ENCODE assay signal across 1 cellular context in the genomic region with DNA sequence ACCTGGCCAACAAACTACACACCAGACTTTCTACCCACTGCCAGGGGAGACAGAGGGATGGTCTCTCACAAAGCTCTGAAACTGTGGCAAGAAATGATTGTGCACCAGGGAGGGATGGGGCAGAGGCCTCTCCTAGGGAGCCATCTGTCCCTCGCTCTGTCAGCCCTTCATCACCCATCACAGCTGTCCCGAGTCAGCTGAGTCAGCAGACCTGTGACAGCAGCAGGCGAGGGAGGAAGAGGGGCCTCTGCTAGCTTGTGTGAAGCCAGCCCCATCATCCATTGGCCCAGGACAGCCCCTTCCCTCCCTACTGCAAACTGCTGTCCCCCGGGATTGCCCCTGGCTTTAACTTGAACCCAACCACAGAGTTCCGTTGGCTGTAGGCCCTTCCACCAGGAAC.
TF ChIP-seq lines count a peak whose summit lies in the region.

No MANE protein-coding gene starts in this region.

TF ChIP-seq in K562, 482 proteins besides CTCF, POLR2A, EP300 and RAD21 (continued from another document and continues in another):
- TF ChIP-seq, protein P1, sequence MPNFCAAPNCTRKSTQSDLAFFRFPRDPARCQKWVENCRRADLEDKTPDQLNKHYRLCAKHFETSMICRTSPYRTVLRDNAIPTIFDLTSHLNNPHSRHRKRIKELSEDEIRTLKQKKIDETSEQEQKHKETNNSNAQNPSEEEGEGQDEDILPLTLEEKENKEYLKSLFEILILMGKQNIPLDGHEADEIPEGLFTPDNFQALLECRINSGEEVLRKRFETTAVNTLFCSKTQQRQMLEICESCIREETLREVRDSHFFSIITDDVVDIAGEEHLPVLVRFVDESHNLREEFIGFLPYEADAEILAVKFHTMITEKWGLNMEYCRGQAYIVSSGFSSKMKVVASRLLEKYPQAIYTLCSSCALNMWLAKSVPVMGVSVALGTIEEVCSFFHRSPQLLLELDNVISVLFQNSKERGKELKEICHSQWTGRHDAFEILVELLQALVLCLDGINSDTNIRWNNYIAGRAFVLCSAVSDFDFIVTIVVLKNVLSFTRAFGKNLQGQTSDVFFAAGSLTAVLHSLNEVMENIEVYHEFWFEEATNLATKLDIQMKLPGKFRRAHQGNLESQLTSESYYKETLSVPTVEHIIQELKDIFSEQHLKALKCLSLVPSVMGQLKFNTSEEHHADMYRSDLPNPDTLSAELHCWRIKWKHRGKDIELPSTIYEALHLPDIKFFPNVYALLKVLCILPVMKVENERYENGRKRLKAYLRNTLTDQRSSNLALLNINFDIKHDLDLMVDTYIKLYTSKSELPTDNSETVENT (CRISPR knock-in tag; IDR thresholded peaks at IDR 0.05), result no peak
- no peak for TF ChIP-seq CREM (IDR thresholded peaks at IDR 0.05; ENCODE audit: low read depth)
- no peak for TF ChIP-seq ZSCAN29 (IDR thresholded peaks at IDR 0.05)
- no peak for TF ChIP-seq BRD4 (IDR thresholded peaks at IDR 0.05)
- TF ChIP-seq, protein P2, sequence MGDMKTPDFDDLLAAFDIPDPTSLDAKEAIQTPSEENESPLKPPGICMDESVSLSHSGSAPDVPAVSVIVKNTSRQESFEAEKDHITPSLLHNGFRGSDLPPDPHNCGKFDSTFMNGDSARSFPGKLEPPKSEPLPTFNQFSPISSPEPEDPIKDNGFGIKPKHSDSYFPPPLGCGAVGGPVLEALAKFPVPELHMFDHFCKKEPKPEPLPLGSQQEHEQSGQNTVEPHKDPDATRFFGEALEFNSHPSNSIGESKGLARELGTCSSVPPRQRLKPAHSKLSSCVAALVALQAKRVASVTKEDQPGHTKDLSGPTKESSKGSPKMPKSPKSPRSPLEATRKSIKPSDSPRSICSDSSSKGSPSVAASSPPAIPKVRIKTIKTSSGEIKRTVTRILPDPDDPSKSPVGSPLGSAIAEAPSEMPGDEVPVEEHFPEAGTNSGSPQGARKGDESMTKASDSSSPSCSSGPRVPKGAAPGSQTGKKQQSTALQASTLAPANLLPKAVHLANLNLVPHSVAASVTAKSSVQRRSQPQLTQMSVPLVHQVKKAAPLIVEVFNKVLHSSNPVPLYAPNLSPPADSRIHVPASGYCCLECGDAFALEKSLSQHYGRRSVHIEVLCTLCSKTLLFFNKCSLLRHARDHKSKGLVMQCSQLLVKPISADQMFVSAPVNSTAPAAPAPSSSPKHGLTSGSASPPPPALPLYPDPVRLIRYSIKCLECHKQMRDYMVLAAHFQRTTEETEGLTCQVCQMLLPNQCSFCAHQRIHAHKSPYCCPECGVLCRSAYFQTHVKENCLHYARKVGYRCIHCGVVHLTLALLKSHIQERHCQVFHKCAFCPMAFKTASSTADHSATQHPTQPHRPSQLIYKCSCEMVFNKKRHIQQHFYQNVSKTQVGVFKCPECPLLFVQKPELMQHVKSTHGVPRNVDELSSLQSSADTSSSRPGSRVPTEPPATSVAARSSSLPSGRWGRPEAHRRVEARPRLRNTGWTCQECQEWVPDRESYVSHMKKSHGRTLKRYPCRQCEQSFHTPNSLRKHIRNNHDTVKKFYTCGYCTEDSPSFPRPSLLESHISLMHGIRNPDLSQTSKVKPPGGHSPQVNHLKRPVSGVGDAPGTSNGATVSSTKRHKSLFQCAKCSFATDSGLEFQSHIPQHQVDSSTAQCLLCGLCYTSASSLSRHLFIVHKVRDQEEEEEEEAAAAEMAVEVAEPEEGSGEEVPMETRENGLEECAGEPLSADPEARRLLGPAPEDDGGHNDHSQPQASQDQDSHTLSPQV (IDR thresholded peaks at IDR 0.05), result peak; percentile 75; the same call in 1 of the 2 replicates
- TF ChIP-seq, protein P3, sequence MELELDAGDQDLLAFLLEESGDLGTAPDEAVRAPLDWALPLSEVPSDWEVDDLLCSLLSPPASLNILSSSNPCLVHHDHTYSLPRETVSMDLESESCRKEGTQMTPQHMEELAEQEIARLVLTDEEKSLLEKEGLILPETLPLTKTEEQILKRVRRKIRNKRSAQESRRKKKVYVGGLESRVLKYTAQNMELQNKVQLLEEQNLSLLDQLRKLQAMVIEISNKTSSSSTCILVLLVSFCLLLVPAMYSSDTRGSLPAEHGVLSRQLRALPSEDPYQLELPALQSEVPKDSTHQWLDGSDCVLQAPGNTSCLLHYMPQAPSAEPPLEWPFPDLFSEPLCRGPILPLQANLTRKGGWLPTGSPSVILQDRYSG (tag; conservative IDR thresholded peaks at IDR 0.05; ENCODE audit: low read depth), result no peak
- TF ChIP-seq, protein P4, sequence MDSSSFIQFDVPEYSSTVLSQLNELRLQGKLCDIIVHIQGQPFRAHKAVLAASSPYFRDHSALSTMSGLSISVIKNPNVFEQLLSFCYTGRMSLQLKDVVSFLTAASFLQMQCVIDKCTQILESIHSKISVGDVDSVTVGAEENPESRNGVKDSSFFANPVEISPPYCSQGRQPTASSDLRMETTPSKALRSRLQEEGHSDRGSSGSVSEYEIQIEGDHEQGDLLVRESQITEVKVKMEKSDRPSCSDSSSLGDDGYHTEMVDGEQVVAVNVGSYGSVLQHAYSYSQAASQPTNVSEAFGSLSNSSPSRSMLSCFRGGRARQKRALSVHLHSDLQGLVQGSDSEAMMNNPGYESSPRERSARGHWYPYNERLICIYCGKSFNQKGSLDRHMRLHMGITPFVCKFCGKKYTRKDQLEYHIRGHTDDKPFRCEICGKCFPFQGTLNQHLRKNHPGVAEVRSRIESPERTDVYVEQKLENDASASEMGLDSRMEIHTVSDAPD (CRISPR knock-in tag; IDR thresholded peaks at IDR 0.05), result no peak
- TF ChIP-seq CEBPG (CRISPR knock-in tag; IDR thresholded peaks at IDR 0.05), result no peak
- no peak for TF ChIP-seq CEBPG (tag; conservative IDR thresholded peaks at IDR 0.05 in 1 of 2, IDR thresholded peaks at IDR 0.05 in 1 of 2)
- no peak for TF ChIP-seq MYC (IDR thresholded peaks at IDR 0.05; ENCODE audit: low read depth, low read length)
- TF ChIP-seq MYC (CRISPR knock-in tag; IDR thresholded peaks at IDR 0.05; ENCODE audit: borderline replicate concordance, low read depth), result no peak
- TF ChIP-seq SMC3 (conservative IDR thresholded peaks at IDR 0.05; ENCODE audit: insufficient read depth, low read depth, low read length), result no peak
- TF ChIP-seq ZNF780A (CRISPR knock-in tag; IDR thresholded peaks at IDR 0.05), result no peak
- TF ChIP-seq NFRKB (IDR thresholded peaks at IDR 0.05; ENCODE audit: low read depth), result no peak
- no peak for TF ChIP-seq ZNF785 (CRISPR knock-in tag; IDR thresholded peaks at IDR 0.05)
- no peak for TF ChIP-seq NFIC (IDR thresholded peaks at IDR 0.05)
- TF ChIP-seq, protein P5, sequence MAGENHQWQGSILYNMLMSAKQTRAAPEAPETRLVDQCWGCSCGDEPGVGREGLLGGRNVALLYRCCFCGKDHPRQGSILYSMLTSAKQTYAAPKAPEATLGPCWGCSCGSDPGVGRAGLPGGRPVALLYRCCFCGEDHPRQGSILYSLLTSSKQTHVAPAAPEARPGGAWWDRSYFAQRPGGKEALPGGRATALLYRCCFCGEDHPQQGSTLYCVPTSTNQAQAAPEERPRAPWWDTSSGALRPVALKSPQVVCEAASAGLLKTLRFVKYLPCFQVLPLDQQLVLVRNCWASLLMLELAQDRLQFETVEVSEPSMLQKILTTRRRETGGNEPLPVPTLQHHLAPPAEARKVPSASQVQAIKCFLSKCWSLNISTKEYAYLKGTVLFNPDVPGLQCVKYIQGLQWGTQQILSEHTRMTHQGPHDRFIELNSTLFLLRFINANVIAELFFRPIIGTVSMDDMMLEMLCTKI (IDR thresholded peaks at IDR 0.05; ENCODE audit: partially characterized antibody), result no peak
- no peak for TF ChIP-seq ZC3H11A (IDR thresholded peaks at IDR 0.05; ENCODE audit: low read depth, low read length)
- TF ChIP-seq SMARCE1 (IDR thresholded peaks at IDR 0.05), result no peak
- TF ChIP-seq XRCC5 (IDR thresholded peaks at IDR 0.05; ENCODE audit: low read depth, low read length), result no peak
- TF ChIP-seq, protein P6, sequence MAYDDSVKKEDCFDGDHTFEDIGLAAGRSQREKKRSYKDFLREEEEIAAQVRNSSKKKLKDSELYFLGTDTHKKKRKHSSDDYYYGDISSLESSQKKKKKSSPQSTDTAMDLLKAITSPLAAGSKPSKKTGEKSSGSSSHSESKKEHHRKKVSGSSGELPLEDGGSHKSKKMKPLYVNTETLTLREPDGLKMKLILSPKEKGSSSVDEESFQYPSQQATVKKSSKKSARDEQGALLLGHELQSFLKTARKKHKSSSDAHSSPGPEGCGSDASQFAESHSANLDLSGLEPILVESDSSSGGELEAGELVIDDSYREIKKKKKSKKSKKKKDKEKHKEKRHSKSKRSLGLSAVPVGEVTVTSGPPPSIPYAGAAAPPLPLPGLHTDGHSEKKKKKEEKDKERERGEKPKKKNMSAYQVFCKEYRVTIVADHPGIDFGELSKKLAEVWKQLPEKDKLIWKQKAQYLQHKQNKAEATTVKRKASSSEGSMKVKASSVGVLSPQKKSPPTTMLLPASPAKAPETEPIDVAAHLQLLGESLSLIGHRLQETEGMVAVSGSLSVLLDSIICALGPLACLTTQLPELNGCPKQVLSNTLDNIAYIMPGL (CRISPR knock-in tag; IDR thresholded peaks at IDR 0.05), result no peak
- TF ChIP-seq, protein P7, sequence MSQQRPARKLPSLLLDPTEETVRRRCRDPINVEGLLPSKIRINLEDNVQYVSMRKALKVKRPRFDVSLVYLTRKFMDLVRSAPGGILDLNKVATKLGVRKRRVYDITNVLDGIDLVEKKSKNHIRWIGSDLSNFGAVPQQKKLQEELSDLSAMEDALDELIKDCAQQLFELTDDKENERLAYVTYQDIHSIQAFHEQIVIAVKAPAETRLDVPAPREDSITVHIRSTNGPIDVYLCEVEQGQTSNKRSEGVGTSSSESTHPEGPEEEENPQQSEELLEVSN (IDR thresholded peaks at IDR 0.05; ENCODE audit: borderline replicate concordance in 1 of 2, extremely low read depth in 1 of 2, insufficient read depth in 1 of 2, insufficient read length in 1 of 2, low read depth in 1 of 2, low read length in 1 of 2, poor library complexity in 1 of 2, severe bottlenecking in 1 of 2), result no peak
- TF ChIP-seq, protein P8, sequence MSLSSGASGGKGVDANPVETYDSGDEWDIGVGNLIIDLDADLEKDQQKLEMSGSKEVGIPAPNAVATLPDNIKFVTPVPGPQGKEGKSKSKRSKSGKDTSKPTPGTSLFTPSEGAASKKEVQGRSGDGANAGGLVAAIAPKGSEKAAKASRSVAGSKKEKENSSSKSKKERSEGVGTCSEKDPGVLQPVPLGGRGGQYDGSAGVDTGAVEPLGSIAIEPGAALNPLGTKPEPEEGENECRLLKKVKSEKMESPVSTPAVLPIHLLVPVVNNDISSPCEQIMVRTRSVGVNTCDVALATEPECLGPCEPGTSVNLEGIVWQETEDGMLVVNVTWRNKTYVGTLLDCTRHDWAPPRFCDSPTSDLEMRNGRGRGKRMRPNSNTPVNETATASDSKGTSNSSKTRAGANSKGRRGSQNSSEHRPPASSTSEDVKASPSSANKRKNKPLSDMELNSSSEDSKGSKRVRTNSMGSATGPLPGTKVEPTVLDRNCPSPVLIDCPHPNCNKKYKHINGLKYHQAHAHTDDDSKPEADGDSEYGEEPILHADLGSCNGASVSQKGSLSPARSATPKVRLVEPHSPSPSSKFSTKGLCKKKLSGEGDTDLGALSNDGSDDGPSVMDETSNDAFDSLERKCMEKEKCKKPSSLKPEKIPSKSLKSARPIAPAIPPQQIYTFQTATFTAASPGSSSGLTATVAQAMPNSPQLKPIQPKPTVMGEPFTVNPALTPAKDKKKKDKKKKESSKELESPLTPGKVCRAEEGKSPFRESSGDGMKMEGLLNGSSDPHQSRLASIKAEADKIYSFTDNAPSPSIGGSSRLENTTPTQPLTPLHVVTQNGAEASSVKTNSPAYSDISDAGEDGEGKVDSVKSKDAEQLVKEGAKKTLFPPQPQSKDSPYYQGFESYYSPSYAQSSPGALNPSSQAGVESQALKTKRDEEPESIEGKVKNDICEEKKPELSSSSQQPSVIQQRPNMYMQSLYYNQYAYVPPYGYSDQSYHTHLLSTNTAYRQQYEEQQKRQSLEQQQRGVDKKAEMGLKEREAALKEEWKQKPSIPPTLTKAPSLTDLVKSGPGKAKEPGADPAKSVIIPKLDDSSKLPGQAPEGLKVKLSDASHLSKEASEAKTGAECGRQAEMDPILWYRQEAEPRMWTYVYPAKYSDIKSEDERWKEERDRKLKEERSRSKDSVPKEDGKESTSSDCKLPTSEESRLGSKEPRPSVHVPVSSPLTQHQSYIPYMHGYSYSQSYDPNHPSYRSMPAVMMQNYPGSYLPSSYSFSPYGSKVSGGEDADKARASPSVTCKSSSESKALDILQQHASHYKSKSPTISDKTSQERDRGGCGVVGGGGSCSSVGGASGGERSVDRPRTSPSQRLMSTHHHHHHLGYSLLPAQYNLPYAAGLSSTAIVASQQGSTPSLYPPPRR (CRISPR knock-in tag; IDR thresholded peaks at IDR 0.05; ENCODE audit: borderline replicate concordance), result no peak
- TF ChIP-seq HOXB6 (CRISPR knock-in tag; IDR thresholded peaks at IDR 0.05; ENCODE audit: borderline replicate concordance), result no peak
- TF ChIP-seq SAP30 (IDR thresholded peaks at IDR 0.05; ENCODE audit: borderline replicate concordance, insufficient read depth, low read depth, low read length, poor library complexity, severe bottlenecking), result no peak
- no peak for TF ChIP-seq SRSF3 (IDR thresholded peaks at IDR 0.05; ENCODE audit: insufficient read depth, low read length)
- TF ChIP-seq TAF15 (IDR thresholded peaks at IDR 0.05; ENCODE audit: low read depth, low read length), result no peak
- no peak for TF ChIP-seq RBBP5 (IDR thresholded peaks at IDR 0.05; ENCODE audit: borderline replicate concordance, insufficient read depth, low read length, poor library complexity, severe bottlenecking)
- no peak for TF ChIP-seq IFI16 (CRISPR knock-in tag; IDR thresholded peaks at IDR 0.05)
- TF ChIP-seq TCF7L2 (IDR thresholded peaks at IDR 0.05; ENCODE audit: low read depth, low read length), result no peak
- TF ChIP-seq C11orf30 (IDR thresholded peaks at IDR 0.05; ENCODE audit: low read depth), result peak; percentile 98
- TF ChIP-seq BMI1 (IDR thresholded peaks at IDR 0.05; ENCODE audit: low read length), result no peak
- no peak for TF ChIP-seq NFXL1 (CRISPR knock-in tag; IDR thresholded peaks at IDR 0.05)
- TF ChIP-seq PHF20 (IDR thresholded peaks at IDR 0.05; ENCODE audit: partially characterized antibody), result no peak
- TF ChIP-seq MAZ (CRISPR knock-in tag; conservative IDR thresholded peaks at IDR 0.05 in 1 of 2, IDR thresholded peaks at IDR 0.05 in 1 of 2), result no peak
- no peak for TF ChIP-seq SMARCA5 (IDR thresholded peaks at IDR 0.05)
- TF ChIP-seq, protein P9, sequence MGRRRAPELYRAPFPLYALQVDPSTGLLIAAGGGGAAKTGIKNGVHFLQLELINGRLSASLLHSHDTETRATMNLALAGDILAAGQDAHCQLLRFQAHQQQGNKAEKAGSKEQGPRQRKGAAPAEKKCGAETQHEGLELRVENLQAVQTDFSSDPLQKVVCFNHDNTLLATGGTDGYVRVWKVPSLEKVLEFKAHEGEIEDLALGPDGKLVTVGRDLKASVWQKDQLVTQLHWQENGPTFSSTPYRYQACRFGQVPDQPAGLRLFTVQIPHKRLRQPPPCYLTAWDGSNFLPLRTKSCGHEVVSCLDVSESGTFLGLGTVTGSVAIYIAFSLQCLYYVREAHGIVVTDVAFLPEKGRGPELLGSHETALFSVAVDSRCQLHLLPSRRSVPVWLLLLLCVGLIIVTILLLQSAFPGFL (CRISPR knock-in tag; IDR thresholded peaks at IDR 0.05), result no peak
- TF ChIP-seq, protein P10, sequence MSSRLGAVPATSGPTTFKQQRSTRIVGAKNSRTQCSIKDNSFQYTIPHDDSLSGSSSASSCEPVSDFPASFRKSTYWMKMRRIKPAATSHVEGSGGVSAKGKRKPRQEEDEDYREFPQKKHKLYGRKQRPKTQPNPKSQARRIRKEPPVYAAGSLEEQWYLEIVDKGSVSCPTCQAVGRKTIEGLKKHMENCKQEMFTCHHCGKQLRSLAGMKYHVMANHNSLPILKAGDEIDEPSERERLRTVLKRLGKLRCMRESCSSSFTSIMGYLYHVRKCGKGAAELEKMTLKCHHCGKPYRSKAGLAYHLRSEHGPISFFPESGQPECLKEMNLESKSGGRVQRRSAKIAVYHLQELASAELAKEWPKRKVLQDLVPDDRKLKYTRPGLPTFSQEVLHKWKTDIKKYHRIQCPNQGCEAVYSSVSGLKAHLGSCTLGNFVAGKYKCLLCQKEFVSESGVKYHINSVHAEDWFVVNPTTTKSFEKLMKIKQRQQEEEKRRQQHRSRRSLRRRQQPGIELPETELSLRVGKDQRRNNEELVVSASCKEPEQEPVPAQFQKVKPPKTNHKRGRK (tag; IDR thresholded peaks at IDR 0.05), result no peak
- TF ChIP-seq HDAC1 (IDR thresholded peaks at IDR 0.05), result no peak
